In the genomic region with DNA sequence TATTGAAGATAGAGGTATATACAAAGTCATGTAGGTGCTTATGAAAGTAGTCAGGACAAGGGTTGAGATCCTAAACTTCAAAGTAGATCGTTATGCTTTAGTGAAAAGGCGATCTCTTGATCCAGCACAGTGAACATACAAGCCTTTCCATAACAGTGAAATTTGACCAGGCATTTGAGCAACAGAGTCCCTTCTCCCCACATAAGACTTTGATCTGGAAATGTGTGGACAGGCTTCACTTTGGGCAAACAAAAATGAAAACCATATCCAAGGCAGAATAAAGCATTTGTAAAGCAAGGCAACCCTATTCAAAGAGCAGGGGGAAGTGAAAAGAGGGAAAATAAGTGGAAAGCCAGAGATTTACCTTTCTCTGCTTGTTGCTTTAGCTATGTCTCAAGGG, we compare ENCODE assay signal across 24 cellular contexts.
A peak's percentile ranks its signal among the peaks of the same experiment; 100 is the strongest.
DNase-seq lines count a peak whose midpoint lies in the region; ATAC-seq, FAIRE-seq and TF ChIP-seq lines count a peak whose summit lies in the region.
"Had no signal": no experiment of that assay in that cellular context is flagged by ENCODE, and none has a peak within 500 bp of the region (broad histone marks: within the 10 kb centered on the region; RNA-seq: fewer than 3 reads in every experiment).

No MANE protein-coding gene starts in this region.

- FAIRE-seq in HepG2 (lab: Jason Lieb, UNC), result no peak
- FAIRE-seq: A204.1, D721Med, GM12891, H1 had no signal

- H3K4me1 Mint-ChIP-seq in activated B cell treated with CpG ODN at 0.5 μM for 24 hours, result peaks cover 9% of the 10 kb centered on the region
- H3K4me1 Mint-ChIP-seq: CD14-positive monocyte; CD8-positive, alpha-beta memory T cell had no signal

- no peak overlapping the region for H2AFZ ChIP-seq in HepG2 (ENCODE audit: low read length)

- no peak overlapping the region for H3K4me2 ChIP-seq in HepG2 (ENCODE audit: low read depth, low read length)

- CTCF ChIA-PET in HepG2 (lab: Yijun Ruan, JAX; ENCODE audit: low intra/inter-chr PET ratio, low total read pairs) (no interaction called here), activated B cell treated with CpG ODN at 0.5 μM for 24 hours (lab: Charles Lee) (no interaction called here)

- no peak for TF ChIP-seq CTCF in liver (IDR thresholded peaks at IDR 0.05; ENCODE audit: low read depth, low read length, missing input control)
- no peak for TF ChIP-seq CTCF in HepG2 (CRISPR knock-in tag; IDR thresholded peaks at IDR 0.05)
- TF ChIP-seq CTCF in activated B cell treated with CpG ODN at 0.5 μM for 24 hours (IDR thresholded peaks at IDR 0.05), result no peak
- TF ChIP-seq CTCF in right lobe of liver (IDR thresholded peaks at IDR 0.05), result no peak

- intact Hi-C loops in HepG2 (cut with micrococcal nuclease; ENCODE audit: unreplicated experiment), result no loop called here
- intact Hi-C loops in activated B cell treated with CpG ODN at 0.5 μM for 24 hours (cut with micrococcal nuclease), result loop anchor here (5.0 to 10.0 kb wide), 2 partner anchors 59 to 208 kb away; no protein-coding TSS in a partner anchor
- intact Hi-C loops in right lobe of liver (cut with DNase I), result no loop called here
- intact Hi-C loops in cardiac septum (cut with DNase I), result no loop called here

- H3K4me3 ChIP-seq in liver (ENCODE audit: low read depth in 1 of 3, low read length in 3 of 3) (no peak overlapping the region), HepG2 (replicated peaks in 1 of 3; ENCODE audit: insufficient read depth in 1 of 3, low read depth in 2 of 3, low read length in 3 of 3) (no peak overlapping the region), right lobe of liver (no peak overlapping the region)
- H3K4me3 ChIP-seq: BLaER1 treated with 17β-estradiol and CSF1 and Interleukin-3, amounts not matched to agents 10 nM and 100 nM had no signal

- H3K36me3 Mint-ChIP-seq in activated B cell treated with CpG ODN at 0.5 μM for 24 hours (ENCODE audit: low read depth), result no peaks in the 10 kb centered on the region
- H3K36me3 Mint-ChIP-seq: CD14-positive monocyte; CD8-positive, alpha-beta memory T cell had no signal

- POLR2A ChIA-PET in HepG2 (lab: Yijun Ruan, JAX), result no interaction called here
- POLR2A ChIA-PET in activated B cell treated with CpG ODN at 0.5 μM for 24 hours (lab: Charles Lee), result interaction anchor here (0.8 to 1.3 kb wide), 2 partner anchors 67 to 111 kb away, joined by 3 read pairs; no protein-coding TSS in a partner anchor

- TF ChIP-seq RAD21 in liver (IDR thresholded peaks at IDR 0.05) (peak in 1 of 2 donors; percentile 53), HepG2 (CRISPR knock-in tag; IDR thresholded peaks at IDR 0.05) (no peak)

- ATAC-seq in HepG2 (no peak), activated B cell treated with CpG ODN at 0.5 μM for 24 hours (ENCODE audit: low read depth) (no peak), right lobe of liver (peak; percentile 65 to 95 (median 88)), HG03139 (IDR thresholded peaks at IDR 0.05; ENCODE audit: unreplicated experiment) (no peak)

- peak overlapping the region; percentile 74 for H3K27ac Mint-ChIP-seq in activated B cell treated with CpG ODN at 0.5 μM for 24 hours
- H3K27ac Mint-ChIP-seq: CD14-positive monocyte; CD4-positive, alpha-beta T cell; CD8-positive, alpha-beta memory T cell had no signal

- TF ChIP-seq POLR2A in HepG2 (IDR thresholded peaks at IDR 0.05; ENCODE audit: insufficient read depth in 1 of 2, low read depth in 2 of 2, low read length in 2 of 2), result no peak
- no peak for TF ChIP-seq POLR2A in right lobe of liver (IDR thresholded peaks at IDR 0.05)

- WGBS in liver, result 33% methylated on average over 2 of the region's 2 CpGs
- WGBS in HepG2 (ENCODE audit: low lambda C conversion rate), result 0% methylated on average over 2 of the region's 2 CpGs
- 50% methylated on average over 2 of the region's 2 CpGs for WGBS in right lobe of liver (ENCODE audit: insufficient coverage, low coverage, low lambda C conversion rate, missing lambda C conversion rate)

- H4K20me1 ChIP-seq in HepG2 (ENCODE audit: insufficient read depth, low read length), result no peaks in the 10 kb centered on the region
- H4K20me1 ChIP-seq: BLaER1 treated with 17β-estradiol and CSF1 and Interleukin-3, amounts not matched to agents 10 nM and 100 nM had no signal

- H3K9me3 Mint-ChIP-seq in activated B cell treated with CpG ODN at 0.5 μM for 24 hours, result peaks cover 2% of the 10 kb centered on the region

- no TSS peak for BruUV-seq in HepG2 (replicated peaks; lab: Mats Ljungman, UMichigan)

- no peak overlapping the region for H3K4me3 Mint-ChIP-seq in activated B cell treated with CpG ODN at 0.5 μM for 24 hours
- H3K4me3 Mint-ChIP-seq: CD14-positive monocyte; CD4-positive, alpha-beta T cell; CD8-positive, alpha-beta memory T cell had no signal

- H3K36me3 ChIP-seq in liver (ENCODE audit: control insufficient read depth in 4 of 4, insufficient read depth in 3 of 4, low read depth in 1 of 4, low read length in 3 of 4), result no peaks in the 10 kb centered on the region
- no peaks in the 10 kb centered on the region for H3K36me3 ChIP-seq in HepG2 (replicated peaks in 1 of 2; ENCODE audit: control insufficient read depth in 1 of 2, insufficient read depth in 2 of 2, low read length in 2 of 2)
- H3K36me3 ChIP-seq in right lobe of liver, result no peaks in the 10 kb centered on the region
- H3K36me3 ChIP-seq: BE2C; BLaER1 treated with 17β-estradiol and CSF1 and Interleukin-3, amounts not matched to agents 10 nM and 100 nM had no signal

- H3K9ac ChIP-seq in liver (ENCODE audit: low read depth in 1 of 2, low read length in 2 of 2), result no peak overlapping the region
- no peak overlapping the region for H3K9ac ChIP-seq in HepG2 (ENCODE audit: insufficient read depth, low read depth, low read length)
- H3K9ac ChIP-seq: BLaER1 treated with 17β-estradiol and CSF1 and Interleukin-3, amounts not matched to agents 10 nM and 100 nM had no signal

- H3K27me3 Mint-ChIP-seq in activated B cell treated with CpG ODN at 0.5 μM for 24 hours, result no peaks in the 10 kb centered on the region
- H3K27me3 Mint-ChIP-seq: CD4-positive, alpha-beta T cell had no signal

- H3K27ac ChIP-seq in liver (ENCODE audit: low read depth in 1 of 2, low read length in 2 of 2), result no peak overlapping the region
- no peak overlapping the region for H3K27ac ChIP-seq in HepG2 (ENCODE audit: extremely low read length, insufficient read depth, low read length)
- no peak overlapping the region for H3K27ac ChIP-seq in right lobe of liver
- H3K27ac ChIP-seq: 22Rv1; BLaER1 treated with 17β-estradiol and CSF1 and Interleukin-3, amounts not matched to agents 10 nM and 100 nM had no signal

- in situ Hi-C loops in HepG2 (cut with HindIII; ENCODE audit: extremely low pct_ligation_motif_present, low pct_unique_long_range_greater_than_20kb), result no loop called here

- H3K4me1 ChIP-seq in liver (ENCODE audit: control insufficient read depth in 4 of 4, insufficient read depth in 4 of 4, low read length in 3 of 4), result peaks cover 0 to 10% (median 4%) of the 10 kb centered on the region in 4 donors
- no peaks in the 10 kb centered on the region for H3K4me1 ChIP-seq in HepG2 (ENCODE audit: insufficient read depth, low read length)
- peaks cover 0 to 4% (median 0%) of the 10 kb centered on the region in 4 donors for H3K4me1 ChIP-seq in right lobe of liver
- H3K4me1 ChIP-seq: BE2C had no signal

- TF ChIP-seq EP300 in HepG2 (IDR thresholded peaks at IDR 0.05; ENCODE audit: low read depth in 2 of 2, low read length in 2 of 2) (no peak), HepG2 (CRISPR knock-in tag; IDR thresholded peaks at IDR 0.05; ENCODE audit: borderline replicate concordance) (no peak)

- H3K79me2 ChIP-seq in HepG2 (ENCODE audit: insufficient read depth, low read length), result no peaks in the 10 kb centered on the region

- DNase-seq in HepG2 (ENCODE audit: low spot score) (no peak), activated B cell treated with CpG ODN at 0.5 μM for 24 hours (no peak), right lobe of liver (peak in 1 of 3 donors; percentile 45), cardiac septum (ENCODE audit: low spot score) (no peak), cerebellum (ENCODE audit: low spot score) (no peak)
- no peak for DNase-seq in stimulated activated CD4-positive, alpha-beta T cell treated with anti-CD3 and anti-CD28 coated beads, Interleukin-4, amount 100 ng/mL, for 1 hour
- DNase-seq: BE2C; CD4-positive, alpha-beta T cell; CD8-positive, alpha-beta memory T cell; DMS 273 treated with DMSO at 0.1 percent for 48 hours; DMS79; EL; GDM1; H7; HCEC 1CT had no signal

- H3K27me3 ChIP-seq in liver (ENCODE audit: control insufficient read depth in 4 of 4, insufficient read depth in 4 of 4, low read length in 3 of 4) (no peaks in the 10 kb centered on the region), HepG2 (ENCODE audit: control insufficient read depth in 1 of 2, insufficient read depth in 2 of 2, low read length in 2 of 2) (no peaks in the 10 kb centered on the region), right lobe of liver (no peaks in the 10 kb centered on the region)
- H3K27me3 ChIP-seq: BE2C; BLaER1 treated with 17β-estradiol and CSF1 and Interleukin-3, amounts not matched to agents 10 nM and 100 nM had no signal

- no peaks in the 10 kb centered on the region for H3K9me3 ChIP-seq in liver (ENCODE audit: control insufficient read depth in 4 of 4, low read length in 3 of 4)
- peaks cover 91% of the 10 kb centered on the region for H3K9me3 ChIP-seq in HepG2 (ENCODE audit: low read length)
- no peaks in the 10 kb centered on the region for H3K9me3 ChIP-seq in right lobe of liver
- H3K9me3 ChIP-seq: BE2C; BLaER1 treated with 17β-estradiol and CSF1 and Interleukin-3, amounts not matched to agents 10 nM and 100 nM had no signal

TF ChIP-seq in liver, 16 proteins besides CTCF, POLR2A, EP300 and RAD21 (continues in another document):
- TF ChIP-seq, protein P1, sequence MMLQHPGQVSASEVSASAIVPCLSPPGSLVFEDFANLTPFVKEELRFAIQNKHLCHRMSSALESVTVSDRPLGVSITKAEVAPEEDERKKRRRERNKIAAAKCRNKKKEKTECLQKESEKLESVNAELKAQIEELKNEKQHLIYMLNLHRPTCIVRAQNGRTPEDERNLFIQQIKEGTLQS (IDR thresholded peaks at IDR 0.05), result no peak
- peak; percentile 31 for TF ChIP-seq YY1 (IDR thresholded peaks at IDR 0.05)
- no peak for TF ChIP-seq JUND (IDR thresholded peaks at IDR 0.05)
- no peak for TF ChIP-seq FOXA1 (IDR thresholded peaks at IDR 0.05)

TF ChIP-seq in HepG2, 621 proteins besides CTCF, POLR2A, EP300 and RAD21 (continues in another document):
- TF ChIP-seq GATA4 (IDR thresholded peaks at IDR 0.05; ENCODE audit: borderline replicate concordance, low read depth) (no peak), ZNF781 (CRISPR knock-in tag; IDR thresholded peaks at IDR 0.05; ENCODE audit: borderline replicate concordance, not compliant biosample characterization) (no peak)

Comparison
In these comparisons a context has a peak if more than half of its experiments do, and no peak if none do; other contexts are left out.
1. ATAC-seq: peak in right lobe of liver (4 of 4); none in HepG2 (single experiment), activated B cell treated with CpG ODN at 0.5 μM for 24 hours (single experiment) and HG03139 (single experiment).